7 cellular contexts compared by ENCODE assay signal in genomic region chr6:131949909-131950766, GRCh38. TPM values are rescaled to one million over a fixed set of nuclear protein-coding genes. Genes with fewer than 3 reads are reported as not detected.
DNase-seq lines count a peak whose midpoint lies in the region; ATAC-seq and TF ChIP-seq lines count a peak whose summit lies in the region.

No MANE protein-coding gene starts in this region.

- TF ChIP-seq CTCF in GM06990 (IDR thresholded peaks at IDR 0.05; ENCODE audit: insufficient read depth, low read length, poor library complexity, severe bottlenecking) (peak; percentile 24), SU-DHL-6 (IDR thresholded peaks at IDR 0.05; ENCODE audit: insufficient read depth, low read length, poor library complexity, severe bottlenecking) (no peak), liver (IDR thresholded peaks at IDR 0.05; ENCODE audit: low read depth, low read length, missing input control) (peak; percentile 54)

- H3K36me3 ChIP-seq in GM06990 (ENCODE audit: control insufficient read depth, insufficient read depth, low read length) = no peaks in the 10 kb centered on the region
- H3K36me3 ChIP-seq in SU-DHL-6 (ENCODE audit: low read length) = no peaks in the 10 kb centered on the region
- peaks cover 16% of the 10 kb centered on the region for H3K36me3 ChIP-seq in ectodermal cell (ENCODE audit: control insufficient read depth, insufficient read depth, low read length)
- H3K36me3 ChIP-seq in liver (ENCODE audit: control insufficient read depth in 4 of 4, insufficient read depth in 3 of 4, low read depth in 1 of 4, low read length in 3 of 4) = no peaks in the 10 kb centered on the region

- H2AFZ ChIP-seq in SU-DHL-6 (ENCODE audit: low read depth, low read length, severe bottlenecking) = no peak overlapping the region

- H3K4me1 ChIP-seq in ectodermal cell (ENCODE audit: control insufficient read depth, insufficient read depth, low read length) (peaks cover 34% of the 10 kb centered on the region), liver (ENCODE audit: control insufficient read depth in 4 of 4, insufficient read depth in 4 of 4, low read length in 3 of 4) (peaks cover 0 to 22% (median 10%) of the 10 kb centered on the region in 4 donors)

- H3K9me3 ChIP-seq in SU-DHL-6 (ENCODE audit: insufficient read depth, low read length) = no peaks in the 10 kb centered on the region
- H3K9me3 ChIP-seq in ectodermal cell (ENCODE audit: control insufficient read depth, low read length) = no peaks in the 10 kb centered on the region
- no peaks in the 10 kb centered on the region for H3K9me3 ChIP-seq in liver (ENCODE audit: control insufficient read depth in 4 of 4, low read length in 3 of 4)

- no peaks in the 10 kb centered on the region for H4K20me1 ChIP-seq in SU-DHL-6 (ENCODE audit: low read depth, low read length)

- 7% methylated on average over 42 of the region's 42 CpGs for WGBS in ectodermal cell, 2 experiments
- 4% methylated on average over 42 of the region's 42 CpGs for WGBS in liver

- H3K27ac ChIP-seq in SU-DHL-6 (ENCODE audit: low read depth, low read length) (no peak overlapping the region), ectodermal cell (ENCODE audit: insufficient read depth, low read depth, low read length, poor library complexity, severe bottlenecking) (peak overlapping the region; percentile 96), liver (ENCODE audit: low read depth in 1 of 2, low read length in 2 of 2) (peak overlapping the region; percentile 74 to 89)

- peak overlapping the region; percentile 20 for H3K4me2 ChIP-seq in SU-DHL-6 (ENCODE audit: low read depth, low read length, poor library complexity, severe bottlenecking)

- ATAC-seq in stimulated activated naive CD8-positive, alpha-beta T cell treated with anti-CD3 and anti-CD28 coated beads, Interleukin-15, Interleukin-2, amounts not matched to agents 100 U/mL and 50 U/mL, for 24 hours = peak; percentile 55
- ATAC-seq in HG03025 (IDR thresholded peaks at IDR 0.05; ENCODE audit: low FRiP score, unreplicated experiment) = no peak

- H3K79me2 ChIP-seq in SU-DHL-6 (ENCODE audit: insufficient read depth, low read length) = no peaks in the 10 kb centered on the region

- H3K9me2 ChIP-seq in SU-DHL-6 (replicated peaks; ENCODE audit: insufficient read depth, low read length) = no peaks in the 10 kb centered on the region

- DNase-seq in GM06990 (ENCODE audit: extremely low read depth, insufficient read length) (peak; percentile 5), HuH-7.5 (ENCODE audit: low spot score) (peak; percentile 59)
- DNase-seq in stimulated activated naive CD8-positive, alpha-beta T cell treated with anti-CD3 and anti-CD28 coated beads, Interleukin-15, Interleukin-2, amounts not matched to agents 100 U/mL and 50 U/mL, for 24 hours = peak; percentile 25

- H3K27me3 ChIP-seq in GM06990 (replicated peaks; ENCODE audit: control insufficient read depth, insufficient read depth, low read length) (peaks cover 4% of the 10 kb centered on the region), SU-DHL-6 (ENCODE audit: low read length) (no peaks in the 10 kb centered on the region), ectodermal cell (ENCODE audit: control insufficient read depth, insufficient read depth, low read length, poor library complexity, severe bottlenecking) (no peaks in the 10 kb centered on the region), liver (ENCODE audit: control insufficient read depth in 4 of 4, insufficient read depth in 4 of 4, low read length in 3 of 4) (no peaks in the 10 kb centered on the region)

- H3K9ac ChIP-seq in SU-DHL-6 (ENCODE audit: low read length) = no peak overlapping the region
- H3K9ac ChIP-seq in liver (ENCODE audit: low read depth in 1 of 2, low read length in 2 of 2) = no peak overlapping the region

- TF ChIP-seq RAD21 in liver (IDR thresholded peaks at IDR 0.05) = peak; percentile 61 to 75

- H3K4me3 ChIP-seq in GM06990 (replicated peaks; ENCODE audit: low read depth, low read length) (peak overlapping the region; percentile 31; the same call in 1 of the 2 replicates), SU-DHL-6 (ENCODE audit: insufficient read depth, low read length, poor library complexity, severe bottlenecking) (no peak overlapping the region), ectodermal cell (ENCODE audit: insufficient read depth, low read depth, low read length) (peak overlapping the region; percentile 95), liver (ENCODE audit: low read depth in 1 of 3, low read length in 3 of 3) (peak overlapping the region; percentile 71 to 86 (median 73))

- H3F3A ChIP-seq in SU-DHL-6 (ENCODE audit: insufficient read depth) = no peaks in the 10 kb centered on the region

TF ChIP-seq in liver, 16 proteins besides CTCF, POLR2A, EP300 and RAD21:
- TF ChIP-seq RXRA (IDR thresholded peaks at IDR 0.05) (peak in 1 of 2 donors; percentile 19), YY1 (IDR thresholded peaks at IDR 0.05) (no peak), REST (IDR thresholded peaks at IDR 0.05) (peak; percentile 18), FOXA2 (IDR thresholded peaks at IDR 0.05) (no peak), EGR1 (IDR thresholded peaks at IDR 0.05; ENCODE audit: low read depth in 2 of 2) (no peak), TAF1 (conservative IDR thresholded peaks at IDR 0.05) (no peak), JUND (IDR thresholded peaks at IDR 0.05) (peak in 1 of 2 donors; percentile 9), ZBTB33 (IDR thresholded peaks at IDR 0.05) (no peak), FOXA1 (IDR thresholded peaks at IDR 0.05) (no peak), NR2F2 (IDR thresholded peaks at IDR 0.05) (peak; percentile 25), SP1 (IDR thresholded peaks at IDR 0.05) (no peak), MAX (IDR thresholded peaks at IDR 0.05) (no peak), HNF4G (IDR thresholded peaks at IDR 0.05) (no peak), ATF3 (IDR thresholded peaks at IDR 0.05) (no peak), GABPA (IDR thresholded peaks at IDR 0.05 in 1 of 2, conservative IDR thresholded peaks at IDR 0.05 in 1 of 2) (no peak), HNF4A (conservative IDR thresholded peaks at IDR 0.05) (peak in 1 of 2 donors; percentile 40)

RNA-seq across cellular contexts. Expression of gene CCN2, which starts 1.0 kb away (rescaled TPM):
- polyA plus RNA-seq in ectodermal cell (2013, experiment 1 of 4) = 160 TPM
- 179 TPM for polyA plus RNA-seq in ectodermal cell (2013, experiment 2 of 4)
- polyA plus RNA-seq in ectodermal cell (2013, experiment 3 of 4) = 113 TPM
- polyA plus RNA-seq in ectodermal cell (2013, experiment 4 of 4) = 120 TPM
- 10 to 100 TPM in 1 of 2 donors, 1 to 10 TPM in 1; 7.3 to 22.2 TPM for total RNA-seq in liver
- 10 to 100 TPM; 16.7 to 26.9 TPM for polyA plus RNA-seq in liver

Comparison
In these comparisons a context has a peak if more than half of its experiments do, and no peak if none do; other contexts are left out.
1. DNase-seq: peak in every context shown above with its lines; median percentile 59 in HuH-7.5; 25 in stimulated activated naive CD8-positive, alpha-beta T cell treated with anti-CD3 and anti-CD28 coated beads, Interleukin-15, Interleukin-2, amounts not matched to agents 100 U/mL and 50 U/mL, for 24 hours; 5 in GM06990.